In genomic region chr20:12057778-12058177, GRCh38 we compare ENCODE assay signal across 22 cellular contexts.
A peak's percentile ranks its signal among the peaks of the same experiment; 100 is the strongest.
DNase-seq lines count a peak whose midpoint lies in the region; TF ChIP-seq lines count a peak whose summit lies in the region.
"Had no signal": no experiment of that assay in that cellular context is flagged by ENCODE, and none has a peak within 500 bp of the region (broad histone marks: within the 10 kb centered on the region; RNA-seq: fewer than 3 reads in every experiment).

No MANE protein-coding gene starts in this region.

- no peak overlapping the region for H3K4me3 Mint-ChIP-seq in MCF 10A (ENCODE audit: unreplicated experiment)
- no peak overlapping the region for H3K4me3 Mint-ChIP-seq in CD8-positive, alpha-beta memory T cell
- H3K4me3 Mint-ChIP-seq: CD8-positive, alpha-beta T cell had no signal

- no peak overlapping the region for H3K27ac Mint-ChIP-seq in MCF 10A (ENCODE audit: low read depth, unreplicated experiment)
- no peak overlapping the region for H3K27ac Mint-ChIP-seq in CD8-positive, alpha-beta memory T cell
- H3K27ac Mint-ChIP-seq: CD8-positive, alpha-beta T cell had no signal

- TF ChIP-seq CTCF in smooth muscle cell (IDR thresholded peaks at IDR 0.05; ENCODE audit: borderline replicate concordance, insufficient read depth, poor library complexity, severe bottlenecking) (no peak), MCF 10A (IDR thresholded peaks at IDR 0.05; ENCODE audit: unreplicated experiment) (no peak)

- H3K36me3 ChIP-seq in H7 (replicated peaks; ENCODE audit: control insufficient read depth, insufficient read depth, low read length): no peaks in the 10 kb centered on the region
- no peaks in the 10 kb centered on the region for H3K36me3 ChIP-seq in smooth muscle cell (ENCODE audit: low read depth)
- no peaks in the 10 kb centered on the region for H3K36me3 ChIP-seq in CD8-positive, alpha-beta memory T cell (ENCODE audit: insufficient read depth, low read length)

- H3K27me3 Mint-ChIP-seq in MCF 10A (ENCODE audit: insufficient read depth, unreplicated experiment): no peaks in the 10 kb centered on the region
- H3K27me3 Mint-ChIP-seq in CD8-positive, alpha-beta memory T cell: no peaks in the 10 kb centered on the region

- no peaks in the 10 kb centered on the region for H3K79me2 ChIP-seq in smooth muscle cell (ENCODE audit: low read depth)

- H3K9me3 ChIP-seq in smooth muscle cell (replicated peaks; ENCODE audit: low read depth): no peaks in the 10 kb centered on the region
- no peaks in the 10 kb centered on the region for H3K9me3 ChIP-seq in CD8-positive, alpha-beta memory T cell (ENCODE audit: low read length)
- H3K9me3 ChIP-seq: SK-N-SH had no signal

- no peak overlapping the region for H2AFZ ChIP-seq in smooth muscle cell (ENCODE audit: low read depth)

- DNase-seq in DMS79 (lab: John Stamatoyannopoulos, UW) (peak; percentile 32), H7 (peak; percentile 49), cerebellum (ENCODE audit: low spot score) (peak; percentile 44), smooth muscle cell (lab: John Stamatoyannopoulos, UW; ENCODE audit: unreplicated experiment) (no peak), MCF 10A (ENCODE audit: unreplicated experiment) (no peak), mesenteric fat pad (ENCODE audit: low spot score) (no peak)
- DNase-seq in CD8-positive, alpha-beta memory T cell: no peak
- DNase-seq: AML-193; CD8-positive, alpha-beta T cell; HCEC 1CT; IMR-90; KG1; NCI-H1092 treated with DMSO at 0.1 percent for 48 hours; NCI-H1436; NCI-H2107; NCI-H748 treated with DMSO at 0.1 percent for 48 hours; NK-92 treated with Interleukin-12 subunit alpha and Interleukin-12 subunit beta, amount 100 ng/mL, for 24 hours; PC-3; SK-N-SH; SW 1271 had no signal

- H3F3A ChIP-seq in smooth muscle cell (ENCODE audit: low read depth): peaks cover 22% of the 10 kb centered on the region

- CTCF ChIA-PET in MCF 10A (lab: Yijun Ruan, JAX): no interaction called here
- CTCF ChIA-PET in CD8-positive, alpha-beta memory T cell (lab: Charles Lee): no interaction called here

- H3K4me1 Mint-ChIP-seq in MCF 10A (ENCODE audit: insufficient read depth, unreplicated experiment): no peaks in the 10 kb centered on the region
- H3K4me1 Mint-ChIP-seq in CD8-positive, alpha-beta memory T cell: peaks cover 0 to 2% (median 0%) of the 10 kb centered on the region in 3 donors

- intact Hi-C loops in MCF 10A (cut with micrococcal nuclease): no loop called here

- POLR2A ChIA-PET in MCF 10A (lab: Yijun Ruan, JAX): no interaction called here
- POLR2A ChIA-PET in CD8-positive, alpha-beta memory T cell (lab: Charles Lee): no interaction called here

- BruUV-seq in MCF 10A (replicated peaks; lab: Mats Ljungman, UMichigan): no TSS peak

- peaks cover 19% of the 10 kb centered on the region for H3K4me1 ChIP-seq in smooth muscle cell (ENCODE audit: low read depth)
- no peaks in the 10 kb centered on the region for H3K4me1 ChIP-seq in CD8-positive, alpha-beta memory T cell (ENCODE audit: insufficient read depth, low read length)
- H3K4me1 ChIP-seq: A549 had no signal

- H3K9me3 Mint-ChIP-seq in MCF 10A (ENCODE audit: unreplicated experiment): peaks cover 18% of the 10 kb centered on the region
- peaks cover 6 to 20% (median 11%) of the 10 kb centered on the region in 5 donors for H3K9me3 Mint-ChIP-seq in CD8-positive, alpha-beta memory T cell
- H3K9me3 Mint-ChIP-seq: CD8-positive, alpha-beta T cell had no signal

- 80% methylated on average over 6 of the region's 6 CpGs for WGBS in smooth muscle cell (ENCODE audit: low lambda C conversion rate)

- H3K4me3 ChIP-seq in H7 (ENCODE audit: insufficient read depth, low read depth, low read length) (no peak overlapping the region), smooth muscle cell (no peak overlapping the region)
- no peak overlapping the region for H3K4me3 ChIP-seq in CD8-positive, alpha-beta memory T cell (ENCODE audit: low read length)
- H3K4me3 ChIP-seq: A549 had no signal

- no peaks in the 10 kb centered on the region for H3K36me3 Mint-ChIP-seq in MCF 10A (ENCODE audit: insufficient read depth, unreplicated experiment)
- no peaks in the 10 kb centered on the region for H3K36me3 Mint-ChIP-seq in CD8-positive, alpha-beta memory T cell
- H3K36me3 Mint-ChIP-seq: CD8-positive, alpha-beta T cell had no signal

- H3K27me3 ChIP-seq in H7 (ENCODE audit: control insufficient read depth, insufficient read depth, low read length) (no peaks in the 10 kb centered on the region), smooth muscle cell (ENCODE audit: low read depth) (no peaks in the 10 kb centered on the region)
- no peaks in the 10 kb centered on the region for H3K27me3 ChIP-seq in CD8-positive, alpha-beta memory T cell (ENCODE audit: insufficient read depth, low read length, poor library complexity, severe bottlenecking)

- H3K4me2 ChIP-seq in smooth muscle cell: peak overlapping the region; percentile 59
- H3K4me2 ChIP-seq: A549, SK-N-SH had no signal

- H4K20me1 ChIP-seq in smooth muscle cell (ENCODE audit: low read depth): no peaks in the 10 kb centered on the region

- H3K9ac ChIP-seq in smooth muscle cell (ENCODE audit: low read depth): no peak overlapping the region
- H3K9ac ChIP-seq: SK-N-SH had no signal

- H3K27ac ChIP-seq in smooth muscle cell (ENCODE audit: low read depth): peak overlapping the region; percentile 60
- H3K27ac ChIP-seq in CD8-positive, alpha-beta memory T cell (ENCODE audit: low read depth, low read length): no peak overlapping the region
- H3K27ac ChIP-seq: A549, C4-2B had no signal

Comparison
In these comparisons a context has a peak if more than half of its experiments do, and no peak if none do; other contexts are left out.
1. DNase-seq: peak in DMS79 (single experiment), H7 (single experiment) and cerebellum (single experiment); none in smooth muscle cell (single experiment), MCF 10A (single experiment), mesenteric fat pad (single experiment) and CD8-positive, alpha-beta memory T cell (0 of 5).